7 cellular contexts compared by ENCODE assay signal in genomic region chr13:77184455-77184854, GRCh38.
DNase-seq lines count a peak whose midpoint lies in the region; ATAC-seq and TF ChIP-seq lines count a peak whose summit lies in the region.

No MANE protein-coding gene starts in this region.

- H3K9me2 ChIP-seq in PC-9 (ENCODE audit: insufficient read depth) = no peaks in the 10 kb centered on the region

- CTCF ChIA-PET in activated B cell treated with CpG ODN at 0.5 μM for 24 hours (lab: Charles Lee) = interaction anchor here (1.6 kb wide), 1 partner anchor 381 kb away, joined by 4 read pairs; no protein-coding TSS in a partner anchor
- CTCF ChIA-PET in PC-9 (lab: Charles Lee) = no interaction called here

- H3K4me1 Mint-ChIP-seq in activated B cell treated with CpG ODN at 0.5 μM for 24 hours = peaks cover 28% of the 10 kb centered on the region

- H3K27ac Mint-ChIP-seq in activated B cell treated with CpG ODN at 0.5 μM for 24 hours = peak overlapping the region; percentile 95

- no peaks in the 10 kb centered on the region for H3K4me1 ChIP-seq in PC-9 (replicated peaks; ENCODE audit: insufficient read depth)

- no peaks in the 10 kb centered on the region for H3K9me3 Mint-ChIP-seq in activated B cell treated with CpG ODN at 0.5 μM for 24 hours

- peak; percentile 96 for ATAC-seq in GM19351 (IDR thresholded peaks at IDR 0.05; ENCODE audit: unreplicated experiment)
- ATAC-seq in HG03025 (IDR thresholded peaks at IDR 0.05; ENCODE audit: low FRiP score, unreplicated experiment) = peak; percentile 97
- peak; percentile 97 for ATAC-seq in activated B cell treated with CpG ODN at 0.5 μM for 24 hours (ENCODE audit: low read depth)

- DNase-seq in activated B cell treated with CpG ODN at 0.5 μM for 24 hours = peak; percentile 23
- peak; percentile 14 for DNase-seq in stimulated activated CD4-positive, alpha-beta T cell treated with anti-CD3 and anti-CD28 coated beads, Interleukin-4, amount 100 ng/mL, for 24 hours
- no peak for DNase-seq in NCI-H1092 treated with DMSO at 0.1 percent for 48 hours (lab: John Stamatoyannopoulos, UW)
- no peak for DNase-seq in NCI-H1048 (lab: John Stamatoyannopoulos, UW)
- no peak for DNase-seq in PC-9

- H3K9me3 ChIP-seq in PC-9 (ENCODE audit: insufficient read depth, low read depth) = no peaks in the 10 kb centered on the region; the same call in 1 of the 2 replicates

- peaks cover 12% of the 10 kb centered on the region for H3K36me3 ChIP-seq in PC-9 (ENCODE audit: low read depth)

- peak overlapping the region; percentile 61 for H3K4me3 Mint-ChIP-seq in activated B cell treated with CpG ODN at 0.5 μM for 24 hours

- no TSS peak for BruUV-seq in PC-9 (replicated peaks; lab: Mats Ljungman, UMichigan)

- H3K4me2 ChIP-seq in PC-9 = no peak overlapping the region

- no peaks in the 10 kb centered on the region for H3K79me2 ChIP-seq in PC-9 (ENCODE audit: low read depth)

- no peaks in the 10 kb centered on the region for H3K27me3 Mint-ChIP-seq in activated B cell treated with CpG ODN at 0.5 μM for 24 hours

- no peaks in the 10 kb centered on the region; the same call in 1 of the 2 replicates for H4K20me1 ChIP-seq in PC-9 (ENCODE audit: insufficient read depth)

- no peak for TF ChIP-seq CTCF in activated B cell treated with CpG ODN at 0.5 μM for 24 hours (IDR thresholded peaks at IDR 0.05)
- no peak for TF ChIP-seq CTCF in PC-9 (conservative IDR thresholded peaks at IDR 0.05)

- POLR2A ChIA-PET in activated B cell treated with CpG ODN at 0.5 μM for 24 hours (lab: Charles Lee) = interaction anchor here (0.6 to 1.7 kb wide), 8 partner anchors 8 to 317 kb away, joined by 3 to 8 read pairs (median 4); partner anchors contain the start of genes FBXL3 and MYCBP2
- POLR2A ChIA-PET in PC-9 (lab: Charles Lee; ENCODE audit: unreplicated experiment) = interaction anchor here (0.6 kb wide), 1 partner anchor 44 kb away, joined by 4 read pairs; no protein-coding TSS in a partner anchor

- peaks cover 80% of the 10 kb centered on the region for H3K36me3 Mint-ChIP-seq in activated B cell treated with CpG ODN at 0.5 μM for 24 hours (ENCODE audit: low read depth)

- H3K27ac ChIP-seq in PC-9 = no peak overlapping the region

- intact Hi-C loops in activated B cell treated with CpG ODN at 0.5 μM for 24 hours (cut with micrococcal nuclease) (loop anchor here (1.0 to 5.0 kb wide), 8 partner anchors 37 to 1473 kb away; partner anchors contain the start of genes FBXL3, OBI1 and SLAIN1), PC-9 (cut with micrococcal nuclease; ENCODE audit: unreplicated experiment) (no loop called here)

- no peaks in the 10 kb centered on the region for H3K27me3 ChIP-seq in PC-9 (ENCODE audit: insufficient read depth, low read depth)

- no peak overlapping the region for H2AFZ ChIP-seq in PC-9

- no peaks in the 10 kb centered on the region for H3F3A ChIP-seq in PC-9 (ENCODE audit: insufficient read depth, low read depth)

- no peak overlapping the region for H3K4me3 ChIP-seq in PC-9

Comparison
In these comparisons a context has a peak if more than half of its experiments do, and no peak if none do; other contexts are left out.
1. DNase-seq: peak in activated B cell treated with CpG ODN at 0.5 μM for 24 hours (single experiment) and stimulated activated CD4-positive, alpha-beta T cell treated with anti-CD3 and anti-CD28 coated beads, Interleukin-4, amount 100 ng/mL, for 24 hours (single experiment); none in NCI-H1092 treated with DMSO at 0.1 percent for 48 hours (single experiment), NCI-H1048 (single experiment) and PC-9 (0 of 2).
2. Peak in every context shown above with its lines, with median percentiles within 50 percentile points of each other: ATAC-seq.